In genomic region chr5:78521455-78521854, GRCh38 we compare ENCODE assay signal across 13 cellular contexts.
"Had no signal": no experiment of that assay in that cellular context is flagged by ENCODE, and none has a peak within 500 bp of the region (broad histone marks: within the 10 kb centered on the region; RNA-seq: fewer than 3 reads in every experiment).

No MANE protein-coding gene starts in this region.

- DNase-seq: cortex of kidney; dorsolateral prefrontal cortex; effector CD8-positive, alpha-beta T cell; foreskin keratinocyte; left colon; left ventricle myocardium superior; naive thymus-derived CD4-positive, alpha-beta T cell; posterior cingulate gyrus; small intestine; stimulated activated CD4-positive, alpha-beta T cell treated with anti-CD3 and anti-CD28 coated beads, Interleukin-12 subunit alpha, Interleukin-12 subunit beta, amount 100 ng/mL, for 4 hours; stimulated activated naive CD4-positive, alpha-beta T cell; trophoblast cell had no signal

- H3K9me3 Mint-ChIP-seq: naive thymus-derived CD4-positive, alpha-beta T cell had no signal

- FAIRE-seq: small intestine had no signal

- H3K27me3 ChIP-seq: dorsolateral prefrontal cortex, foreskin keratinocyte had no signal

- H3K27ac ChIP-seq: dorsolateral prefrontal cortex, foreskin keratinocyte had no signal

- H3K4me3 ChIP-seq: dorsolateral prefrontal cortex, lung had no signal

- H3K36me3 Mint-ChIP-seq: naive thymus-derived CD4-positive, alpha-beta T cell had no signal

- H3K4me3 Mint-ChIP-seq: naive thymus-derived CD4-positive, alpha-beta T cell had no signal

- ATAC-seq: foreskin keratinocyte; left colon; left ventricle myocardium superior; naive thymus-derived CD4-positive, alpha-beta T cell had no signal

- H3K4me1 Mint-ChIP-seq: naive thymus-derived CD4-positive, alpha-beta T cell had no signal

- H3K27ac Mint-ChIP-seq: naive thymus-derived CD4-positive, alpha-beta T cell had no signal
